Comparison of ENCODE assay signal across 8 cellular contexts in the genomic region with DNA sequence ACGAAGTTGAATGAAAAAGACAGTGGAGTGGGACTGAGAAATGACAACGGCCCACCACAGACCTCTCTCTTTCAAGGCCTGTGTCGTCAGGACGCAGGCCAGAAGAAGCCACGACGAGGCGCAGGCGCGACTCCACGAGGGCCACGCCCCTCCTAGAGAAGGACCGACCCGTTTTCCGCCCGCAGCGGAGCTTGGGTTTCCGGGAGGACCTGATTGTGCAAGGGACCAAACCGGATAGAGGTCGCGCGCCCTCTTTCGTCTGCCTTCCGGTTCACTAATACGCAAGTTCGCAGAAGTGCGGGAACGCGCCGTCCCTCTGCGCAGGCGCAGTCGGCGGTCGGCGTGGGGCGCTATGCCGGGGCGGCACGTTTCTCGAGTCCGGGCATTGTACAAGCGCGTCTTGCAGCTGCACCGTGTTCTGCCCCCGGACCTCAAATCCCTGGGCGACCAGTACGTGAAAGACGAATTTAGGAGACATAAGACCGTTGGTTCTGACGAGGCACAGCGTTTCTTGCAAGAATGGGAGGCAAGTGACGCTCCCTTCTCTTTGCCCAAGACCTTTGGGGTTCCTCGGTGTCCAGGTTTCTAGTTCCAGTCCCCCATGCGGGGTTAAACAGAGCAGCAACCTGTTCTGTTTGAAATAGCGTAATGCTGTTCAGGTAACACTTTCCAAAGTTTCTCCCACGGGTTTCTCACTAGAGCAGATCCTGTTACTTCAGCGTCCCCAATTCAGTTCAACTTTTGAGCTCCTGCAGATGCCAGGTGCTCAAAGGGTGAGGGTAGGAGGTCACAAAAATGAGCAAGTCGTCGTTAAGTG. TPM values are rescaled to one million over a fixed set of nuclear protein-coding genes. Genes with fewer than 3 reads are reported as not detected.
DNase-seq lines count a peak whose midpoint lies in the region; ATAC-seq and TF ChIP-seq lines count a peak whose summit lies in the region.

A gene (plus strand): TSS at position 327 of the 817 bp plus-strand sequence. CDS start 26 bp downstream, at position 353.

- peak within 1 kb of the TSS; percentile 54; the same call in 1 of the 2 replicates for H2BK120ac ChIP-seq in IMR-90 (ENCODE audit: low read depth, low read length)

- in situ Hi-C loops in IMR-90 (cut with MboI; ENCODE audit: low sequenced_read_pairs): no loop called here

- no peak; the same call in 1 of the 2 replicates for TF ChIP-seq POLR2A in IMR-90 (IDR thresholded peaks at IDR 0.05; ENCODE audit: low read depth, low read length)

- peak within 1 kb of the TSS; percentile 96 for H4K5ac ChIP-seq in IMR-90 (ENCODE audit: low read depth, low read length)

- H2AK9ac ChIP-seq in IMR-90 (replicated peaks; ENCODE audit: low read depth, low read length, poor library complexity): peak within 1 kb of the TSS; percentile 35

- H3K4me1 ChIP-seq in IMR-90 (ENCODE audit: control insufficient read depth, insufficient read depth, low read length): no peaks in the 10 kb centered on the region
- peaks cover 6% of the 10 kb centered on the region for H3K4me1 ChIP-seq in mucosa of descending colon (ENCODE audit: low read depth)

- H3K9me3 ChIP-seq in IMR-90 (ENCODE audit: control insufficient read depth, insufficient read depth, low read length) (no peaks in the 10 kb centered on the region), mucosa of descending colon (no peaks in the 10 kb centered on the region)

- H3K23ac ChIP-seq in IMR-90 (ENCODE audit: low read depth, low read length): peak within 1 kb of the TSS; percentile 86

- H3K36me3 ChIP-seq in IMR-90 (ENCODE audit: control insufficient read depth, insufficient read depth, low read length): no peaks in the 10 kb centered on the region
- H3K36me3 ChIP-seq in mucosa of descending colon (ENCODE audit: low read depth): no peaks in the 10 kb centered on the region

- H2AFZ ChIP-seq in IMR-90 (replicated peaks; ENCODE audit: low read length, poor library complexity): peak within 1 kb of the TSS; percentile 96

- H3K9ac ChIP-seq in IMR-90 (ENCODE audit: low read depth, low read length): peak within 1 kb of the TSS; percentile 95

- 0% methylated on average over 29 of the region's 59 CpGs; no CpG with 5 or more reads in 1 of the 2 experiments for WGBS in IMR-90 (ENCODE audit: extremely low coverage in 2 of 2, insufficient read length in 1 of 2), 2 experiments

- no peaks in the 10 kb centered on the region for H3K27me3 ChIP-seq in IMR-90 (ENCODE audit: control insufficient read depth, insufficient read depth, low read length)

- H4K8ac ChIP-seq in IMR-90 (ENCODE audit: low read depth in 2 of 2, low read length in 2 of 2): peak within 1 kb of the TSS; percentile 96 to 97

- ATAC-seq in GM21528 (IDR thresholded peaks at IDR 0.05; ENCODE audit: low FRiP score, unreplicated experiment) (peak; percentile 91), IMR-90 (ENCODE audit: low read depth) (peak; percentile 98), mucosa of descending colon (peak; percentile 99)

- H4K20me1 ChIP-seq in IMR-90 (ENCODE audit: insufficient read depth, low read length): no peaks in the 10 kb centered on the region

- dilution Hi-C loops in IMR-90 (cut with HindIII; ENCODE audit: low sequenced_read_pairs, unreplicated experiment): no loop called here

- peak; percentile 11; the same call in 1 of the 2 replicates for TF ChIP-seq CTCF in IMR-90 (conservative IDR thresholded peaks at IDR 0.05; ENCODE audit: low read depth, low read length)
- TF ChIP-seq CTCF in epithelial cell of esophagus (IDR thresholded peaks at IDR 0.05; ENCODE audit: insufficient read depth, low read depth, low read length, missing control alignments): peak; percentile 2
- peak; percentile 28 for TF ChIP-seq CTCF in mucosa of descending colon (IDR thresholded peaks at IDR 0.05)

- peak within 1 kb of the TSS; percentile 94 for H3K14ac ChIP-seq in IMR-90 (replicated peaks; ENCODE audit: low read depth, low read length)

- H3K79me1 ChIP-seq in IMR-90 (ENCODE audit: low read depth in 1 of 2, low read length in 2 of 2): peaks cover 4 to 7% of the 10 kb centered on the region in 2 experiments; a peak in 2 of 4 replicates

- DNase-seq in DMS153 (lab: John Stamatoyannopoulos, UW) (peak; percentile 97), IMR-90 (peak; percentile 97), OCI-M1 (lab: John Stamatoyannopoulos, UW) (peak; percentile 100), activated T-cell treated with anti-CD3 and anti-CD28 coated beads for 24 hours (ENCODE audit: low read depth) (peak; percentile 99), epithelial cell of esophagus (ENCODE audit: low read depth) (peak; percentile 99), mucosa of descending colon (peak; percentile 98 to 99 (median 98))
- peak; percentile 98 for DNase-seq in stimulated activated CD8-positive, alpha-beta memory T cell treated with anti-CD3 and anti-CD28 coated beads, Interleukin-4, amount 100 ng/mL, for 24 hours (ENCODE audit: low read depth)

- peak within 1 kb of the TSS; percentile 68 for H3K4me3 ChIP-seq in IMR-90 (ENCODE audit: insufficient read depth, low read depth, low read length)
- H3K4me3 ChIP-seq in epithelial cell of esophagus (ENCODE audit: low read length): peak within 1 kb of the TSS; percentile 100
- peak within 1 kb of the TSS; percentile 46 for H3K4me3 ChIP-seq in mucosa of descending colon

- no TSS peak for BruUV-seq in IMR-90 (replicated peaks; lab: Mats Ljungman, UMichigan)

- 0 out of 2 replicates have a peak within 1 kb of the TSS, but pooled peaks have one; percentile 5 for H2AK5ac ChIP-seq in IMR-90 (ENCODE audit: low read depth, low read length)

- peak within 1 kb of the TSS; percentile 71 for H4K91ac ChIP-seq in IMR-90 (ENCODE audit: insufficient read depth, low read depth, low read length)

- H2BK20ac ChIP-seq in IMR-90 (ENCODE audit: low read depth, low read length): no peak within 1 kb of the TSS; the same call in 1 of the 2 replicates

- peak within 1 kb of the TSS; percentile 76 for H3K56ac ChIP-seq in IMR-90 (ENCODE audit: extremely low read depth, insufficient read depth, low read length)

- peak within 1 kb of the TSS; percentile 89 for H3K4ac ChIP-seq in IMR-90 (ENCODE audit: low read depth, low read length)

- peak within 1 kb of the TSS; percentile 73 for H3K27ac ChIP-seq in IMR-90 (ENCODE audit: insufficient read depth, low read length)

- H2BK5ac ChIP-seq in IMR-90 (ENCODE audit: low read depth, low read length, poor library complexity, severe bottlenecking): peak within 1 kb of the TSS; percentile 51

- intact Hi-C loops in IMR-90 (cut with micrococcal nuclease) (loop anchor here (1.0 kb wide), 1 partner anchor 29 kb away; no protein-coding TSS in a partner anchor), mucosa of descending colon (cut with DNase I, micrococcal nuclease) (no loop called here)

- H3K9me1 ChIP-seq in IMR-90 (ENCODE audit: insufficient read depth, low read length): no peaks in the 10 kb centered on the region

- no peak within 1 kb of the TSS; the same call in 2 of the 3 replicates for H2BK15ac ChIP-seq in IMR-90 (ENCODE audit: low read depth, low read length)

- CTCF ChIA-PET in IMR-90 (lab: Yijun Ruan, JAX): interaction anchor here (1.0 to 1.1 kb wide), 2 partner anchors 13 kb away, joined by 3 read pairs; no protein-coding TSS in a partner anchor

- peak within 1 kb of the TSS; percentile 93 for H3K4me2 ChIP-seq in IMR-90 (ENCODE audit: low read depth, low read length)

- H3K18ac ChIP-seq in IMR-90 (ENCODE audit: low read depth, low read length): peak within 1 kb of the TSS; percentile 67

- TF ChIP-seq RAD21 in IMR-90 (IDR thresholded peaks at IDR 0.05; ENCODE audit: low read length): no peak

- POLR2A ChIA-PET in IMR-90 (lab: Charles Lee; ENCODE audit: unreplicated experiment): no interaction called here

TF ChIP-seq in IMR-90, 13 proteins besides CTCF, POLR2A, EP300 and RAD21:
- TF ChIP-seq MXI1 (IDR thresholded peaks at IDR 0.05; ENCODE audit: borderline replicate concordance, low read depth, low read length) (peak; percentile 74; the same call in 1 of the 2 replicates), BHLHE40 (IDR thresholded peaks at IDR 0.05; ENCODE audit: low read depth, low read length) (peak; percentile 93), RFX5 (IDR thresholded peaks at IDR 0.05; ENCODE audit: low read depth, low read length) (no peak), MAFK (IDR thresholded peaks at IDR 0.05; ENCODE audit: low read depth, low read length) (no peak), CEBPB (IDR thresholded peaks at IDR 0.05; ENCODE audit: low read depth, low read length) (peak; percentile 98), NFE2L2 (IDR thresholded peaks at IDR 0.05; ENCODE audit: low read depth, low read length) (no peak), RCOR1 (IDR thresholded peaks at IDR 0.05; ENCODE audit: insufficient replicate concordance, low read length) (no peak), FOS (IDR thresholded peaks at IDR 0.05; ENCODE audit: low read depth, low read length) (no peak), MAZ (IDR thresholded peaks at IDR 0.05; ENCODE audit: borderline replicate concordance, low read depth, low read length) (0 out of 2 replicates have a peak, but pooled peaks have one; percentile 19)
- TF ChIP-seq, protein P1, sequence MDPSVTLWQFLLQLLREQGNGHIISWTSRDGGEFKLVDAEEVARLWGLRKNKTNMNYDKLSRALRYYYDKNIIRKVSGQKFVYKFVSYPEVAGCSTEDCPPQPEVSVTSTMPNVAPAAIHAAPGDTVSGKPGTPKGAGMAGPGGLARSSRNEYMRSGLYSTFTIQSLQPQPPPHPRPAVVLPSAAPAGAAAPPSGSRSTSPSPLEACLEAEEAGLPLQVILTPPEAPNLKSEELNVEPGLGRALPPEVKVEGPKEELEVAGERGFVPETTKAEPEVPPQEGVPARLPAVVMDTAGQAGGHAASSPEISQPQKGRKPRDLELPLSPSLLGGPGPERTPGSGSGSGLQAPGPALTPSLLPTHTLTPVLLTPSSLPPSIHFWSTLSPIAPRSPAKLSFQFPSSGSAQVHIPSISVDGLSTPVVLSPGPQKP (IDR thresholded peaks at IDR 0.05; ENCODE audit: borderline replicate concordance, low read depth, low read length): no peak
- TF ChIP-seq, protein P2, sequence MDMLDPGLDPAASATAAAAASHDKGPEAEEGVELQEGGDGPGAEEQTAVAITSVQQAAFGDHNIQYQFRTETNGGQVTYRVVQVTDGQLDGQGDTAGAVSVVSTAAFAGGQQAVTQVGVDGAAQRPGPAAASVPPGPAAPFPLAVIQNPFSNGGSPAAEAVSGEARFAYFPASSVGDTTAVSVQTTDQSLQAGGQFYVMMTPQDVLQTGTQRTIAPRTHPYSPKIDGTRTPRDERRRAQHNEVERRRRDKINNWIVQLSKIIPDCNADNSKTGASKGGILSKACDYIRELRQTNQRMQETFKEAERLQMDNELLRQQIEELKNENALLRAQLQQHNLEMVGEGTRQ (IDR thresholded peaks at IDR 0.05; ENCODE audit: low read depth, low read length): no peak; the same call in 1 of the 2 replicates

RNA-seq across cellular contexts. Expression of the gene that starts here (rescaled TPM):
- 6.1 and 12.8 TPM in 2 replicates for total RNA-seq in IMR-90 (2012; rRNA removed)
- 5.7 and 7.3 TPM in 2 replicates for polyA plus RNA-seq in IMR-90 (2012; rRNA removed)
- 2.3 and 7.8 TPM in 2 replicates for polyA plus RNA-seq in IMR-90 (2012; cell fraction: cytosol; rRNA removed)
- polyA plus RNA-seq in IMR-90 (2012; cell fraction: nucleus; rRNA removed; ENCODE audit: low replicate concordance): 0.36 and 1.4 TPM in 2 replicates
- 10 to 100 TPM; 11.7 to 23.2 (median 17.1) TPM for total RNA-seq in mucosa of descending colon

Comparison
In these comparisons a context has a peak if more than half of its experiments do, and no peak if none do; other contexts are left out.
1. Peak in every context shown above with its lines: DNase-seq, ATAC-seq, H3K4me3 ChIP-seq and H3K27ac ChIP-seq.
2. H3K4me3 ChIP-seq: peak in every context shown above with its lines; median percentile 100 in epithelial cell of esophagus; 68 in IMR-90; 46 in mucosa of descending colon.